Comparison of ENCODE assay signal across 1 cellular context in genomic region chr1:165481820-165482532, GRCh38.
TF ChIP-seq lines count a peak whose summit lies in the region.

No MANE protein-coding gene starts in this region.

TF ChIP-seq in IMR-90, 13 proteins besides CTCF, POLR2A, EP300 and RAD21 (continued from another document):
- no peak for TF ChIP-seq ELK1 (IDR thresholded peaks at IDR 0.05; ENCODE audit: borderline replicate concordance, low read depth, low read length)
